ENCODE assay signal across 8 cellular contexts in the genomic region with DNA sequence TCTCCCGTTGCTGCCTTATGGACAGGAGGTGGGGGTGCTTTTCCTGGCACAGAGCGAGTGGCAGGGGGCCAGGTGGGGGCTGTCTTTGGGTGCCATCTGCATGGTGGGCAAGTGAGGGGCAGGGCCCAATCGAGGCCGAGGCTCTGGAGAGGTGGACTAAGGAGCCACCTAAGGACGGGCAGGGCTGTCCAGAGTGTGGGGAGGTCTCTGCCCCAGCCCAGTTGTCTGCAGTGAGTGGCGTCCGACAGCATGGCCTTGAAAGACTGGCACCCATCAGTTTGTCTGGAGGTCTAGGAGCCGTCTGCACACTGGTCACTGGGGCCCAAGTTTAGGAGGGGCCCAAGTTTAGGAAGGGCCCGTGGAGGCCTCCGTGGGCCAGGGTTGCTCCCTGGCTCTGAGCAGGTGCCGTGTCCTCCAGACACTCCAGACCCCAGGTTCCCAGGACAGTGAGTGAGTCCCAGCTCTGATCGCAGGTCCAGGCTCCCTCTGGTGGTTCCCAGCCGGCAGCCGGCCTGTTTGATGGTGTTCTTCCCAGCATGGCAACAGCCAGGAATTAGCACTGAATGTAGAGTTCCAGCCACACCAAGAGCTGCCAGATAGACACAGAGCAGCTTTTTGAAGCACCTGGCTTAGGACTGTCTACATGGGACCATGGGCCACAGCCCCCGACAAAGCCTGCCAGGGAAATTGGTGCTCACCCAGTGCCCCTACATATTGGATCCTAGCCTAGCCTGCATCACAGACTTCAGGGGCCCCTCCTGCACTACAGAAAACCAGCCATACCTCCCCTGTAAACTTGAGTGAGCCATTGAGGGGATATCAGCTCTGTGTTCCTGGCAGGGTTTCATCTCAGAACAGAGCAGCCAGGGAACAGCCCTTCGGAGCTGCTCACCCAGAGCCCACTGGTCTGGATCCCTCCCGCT.
DNase-seq lines count a peak whose midpoint lies in the region; ATAC-seq and TF ChIP-seq lines count a peak whose summit lies in the region.

No MANE protein-coding gene starts in this region.

- H3K4me3 Mint-ChIP-seq in activated CD8-positive, alpha-beta T cell treated with anti-CD3 and anti-CD28 coated beads, Interleukin-2, amount 10 ng/mL, durations not matched to agents 7 days and 5 days = no peak overlapping the region
- no peak overlapping the region for H3K4me3 Mint-ChIP-seq in progenitor cell of endocrine pancreas (ENCODE audit: low read depth)

- in situ Hi-C loops in KBM-7 (cut with MboI; ENCODE audit: low pct_unique_long_range_greater_than_20kb, low sequenced_read_pairs) = loop anchor here (10.0 kb wide), 1 partner anchor 140 kb away; no protein-coding TSS in a partner anchor

- H3K9me3 ChIP-seq in effector memory CD4-positive, alpha-beta T cell (ENCODE audit: control insufficient read depth, low read length) = no peaks in the 10 kb centered on the region

- ATAC-seq in activated CD8-positive, alpha-beta T cell treated with anti-CD3 and anti-CD28 coated beads, Interleukin-2, amount 10 ng/mL, durations not matched to agents 7 days and 5 days = no peak
- ATAC-seq in Right ventricle myocardium superior (ENCODE audit: poor library complexity) = peak; percentile 75

- peaks cover 10% of the 10 kb centered on the region for H3K4me1 Mint-ChIP-seq in activated CD8-positive, alpha-beta T cell treated with anti-CD3 and anti-CD28 coated beads, Interleukin-2, amount 10 ng/mL, durations not matched to agents 7 days and 5 days (ENCODE audit: low read depth)
- H3K4me1 Mint-ChIP-seq in progenitor cell of endocrine pancreas (ENCODE audit: low read depth) = no peaks in the 10 kb centered on the region

- no peaks in the 10 kb centered on the region for H3K27me3 ChIP-seq in effector memory CD4-positive, alpha-beta T cell (replicated peaks; ENCODE audit: control insufficient read depth, insufficient read depth, low read length, poor library complexity, severe bottlenecking)

- TF ChIP-seq CTCF in progenitor cell of endocrine pancreas (IDR thresholded peaks at IDR 0.05; ENCODE audit: unreplicated experiment) = peak; percentile 76

- H3K27me3 Mint-ChIP-seq in activated CD8-positive, alpha-beta T cell treated with anti-CD3 and anti-CD28 coated beads, Interleukin-2, amount 10 ng/mL, durations not matched to agents 7 days and 5 days (ENCODE audit: low read depth) = peaks cover under 1% of the 10 kb centered on the region
- H3K27me3 Mint-ChIP-seq in progenitor cell of endocrine pancreas = no peaks in the 10 kb centered on the region

- no peaks in the 10 kb centered on the region for H3K36me3 ChIP-seq in effector memory CD4-positive, alpha-beta T cell (ENCODE audit: control insufficient read depth, insufficient read depth, low read length)

- no peak overlapping the region for H3K27ac ChIP-seq in effector memory CD4-positive, alpha-beta T cell (ENCODE audit: insufficient read depth, low read length, poor library complexity, severe bottlenecking)

- no peak overlapping the region for H3K27ac Mint-ChIP-seq in activated CD8-positive, alpha-beta T cell treated with anti-CD3 and anti-CD28 coated beads, Interleukin-2, amount 10 ng/mL, durations not matched to agents 7 days and 5 days
- no peak overlapping the region for H3K27ac Mint-ChIP-seq in progenitor cell of endocrine pancreas

- no peaks in the 10 kb centered on the region for H3K9me3 Mint-ChIP-seq in activated CD8-positive, alpha-beta T cell treated with anti-CD3 and anti-CD28 coated beads, Interleukin-2, amount 10 ng/mL, durations not matched to agents 7 days and 5 days (ENCODE audit: insufficient read depth)
- H3K9me3 Mint-ChIP-seq in progenitor cell of endocrine pancreas (ENCODE audit: low read depth) = no peaks in the 10 kb centered on the region

- H3K4me1 ChIP-seq in effector memory CD4-positive, alpha-beta T cell (ENCODE audit: control insufficient read depth, insufficient read depth, low read length, poor library complexity, severe bottlenecking) = no peaks in the 10 kb centered on the region

- CTCF ChIA-PET in activated CD8-positive, alpha-beta T cell treated with anti-CD3 and anti-CD28 coated beads, Interleukin-2, amount 10 ng/mL, durations not matched to agents 7 days and 5 days (lab: Charles Lee) = interaction anchor here (0.8 to 1.6 kb wide), 4 partner anchors 11 to 196 kb away, joined by 3 to 5 read pairs (median 3); no protein-coding TSS in a partner anchor

- DNase-seq in DMS153 treated with DMSO at 0.1 percent for 48 hours (lab: John Stamatoyannopoulos, UW; ENCODE audit: unreplicated experiment) (peak; percentile 30), DMS153 (lab: John Stamatoyannopoulos, UW) (no peak), KBM-7 (peak; percentile 44), Right ventricle myocardium superior (peak; percentile 72), progenitor cell of endocrine pancreas (ENCODE audit: low spot score, unreplicated experiment) (peak; percentile 56), MV-4-11 (lab: John Stamatoyannopoulos, UW) (no peak)
- peak; percentile 25 for DNase-seq in activated CD8-positive, alpha-beta T cell treated with anti-CD3 and anti-CD28 coated beads, Interleukin-2, amount 10 ng/mL, durations not matched to agents 7 days and 5 days
- DNase-seq in effector memory CD4-positive, alpha-beta T cell = no peak

- POLR2A ChIA-PET in activated CD8-positive, alpha-beta T cell treated with anti-CD3 and anti-CD28 coated beads, Interleukin-2, amount 10 ng/mL, durations not matched to agents 7 days and 5 days (lab: Charles Lee) = no interaction called here

- intact Hi-C loops in Right ventricle myocardium superior (cut with DNase I) = loop anchor here (5.0 kb wide), 2 partner anchors 143 to 198 kb away; no protein-coding TSS in a partner anchor

- no peak overlapping the region for H3K4me3 ChIP-seq in effector memory CD4-positive, alpha-beta T cell (ENCODE audit: insufficient read depth, low read depth, low read length, poor library complexity, severe bottlenecking)

- no peaks in the 10 kb centered on the region for H3K36me3 Mint-ChIP-seq in activated CD8-positive, alpha-beta T cell treated with anti-CD3 and anti-CD28 coated beads, Interleukin-2, amount 10 ng/mL, durations not matched to agents 7 days and 5 days (ENCODE audit: low read depth)
- H3K36me3 Mint-ChIP-seq in progenitor cell of endocrine pancreas (ENCODE audit: insufficient read depth) = peaks cover 9% of the 10 kb centered on the region

Comparison
In these comparisons a context has a peak if more than half of its experiments do, and no peak if none do; other contexts are left out.
1. DNase-seq: peak in DMS153 treated with DMSO at 0.1 percent for 48 hours (single experiment), KBM-7 (single experiment), activated CD8-positive, alpha-beta T cell treated with anti-CD3 and anti-CD28 coated beads, Interleukin-2, amount 10 ng/mL, durations not matched to agents 7 days and 5 days (single experiment), Right ventricle myocardium superior (single experiment) and progenitor cell of endocrine pancreas (single experiment); none in DMS153 (single experiment), effector memory CD4-positive, alpha-beta T cell (0 of 3) and MV-4-11 (single experiment).